33 cellular contexts compared by ENCODE assay signal in the genomic region with DNA sequence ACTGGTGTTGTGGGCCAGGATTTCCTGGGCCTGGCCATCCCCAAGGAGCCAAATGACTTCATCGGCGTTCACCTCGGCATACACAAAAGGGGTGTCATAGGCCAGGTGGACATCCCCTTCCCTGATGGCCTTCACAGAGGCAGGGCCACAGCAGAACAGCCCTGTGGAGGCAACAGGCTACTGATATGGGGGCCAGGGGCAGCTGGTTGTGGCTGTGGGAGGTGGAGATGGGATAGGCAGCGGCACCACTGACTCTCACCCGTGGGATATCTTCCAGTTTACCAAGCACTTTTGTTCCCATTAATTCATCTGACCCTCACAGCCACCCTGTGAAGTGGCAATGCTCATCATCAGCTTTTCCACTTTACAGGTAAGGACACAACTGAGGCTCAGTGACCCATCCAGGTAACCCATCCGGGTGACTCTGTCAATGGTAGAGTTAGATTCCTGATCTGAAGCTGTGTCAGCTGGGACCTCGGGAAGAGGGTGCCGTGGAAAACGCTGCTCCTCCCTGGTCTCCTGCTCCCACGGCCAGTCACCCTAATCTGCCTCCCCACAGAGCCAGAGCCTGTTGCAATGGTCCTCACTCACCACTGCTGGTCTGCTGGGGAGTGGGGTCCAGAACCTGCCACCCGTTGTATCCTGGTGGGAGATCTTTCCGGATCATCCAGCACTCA. TPM values are rescaled to one million over a fixed set of nuclear protein-coding genes. Genes with fewer than 3 reads are reported as not detected.
"Had no signal": no experiment of that assay in that cellular context is flagged by ENCODE, and none has a peak within 500 bp of the region (broad histone marks: within the 10 kb centered on the region; RNA-seq: fewer than 3 reads in every experiment).

No MANE protein-coding gene starts in this region.

- FAIRE-seq: endometrium, islet of Langerhans had no signal

- H3K36me3 ChIP-seq: colonic mucosa, esophagus squamous epithelium, gastrocnemius medialis, heart right ventricle, left lung, lower lobe of right lung had no signal

- H3K27ac ChIP-seq: colonic mucosa, epithelial cell of prostate, esophagus squamous epithelium, gastrocnemius medialis, heart right ventricle, left lung, lower lobe of right lung had no signal

- DNase-seq: colonic mucosa; cortex of kidney; effector CD8-positive, alpha-beta T cell; effector memory CD8-positive, alpha-beta T cell; endodermal cell; erythroblast; esophagus squamous epithelium; foreskin fibroblast; foreskin melanocyte; gastrocnemius medialis; glutamatergic neuron; head of caudate nucleus; heart right ventricle; hippocampal formation; left cardiac atrium; left lung; left ventricle myocardium superior; lower lobe of right lung; mesenchymal stem cell; mucosa of descending colon; naive B cell had no signal

- H3K4me3 ChIP-seq: colonic mucosa, esophagus squamous epithelium, gastrocnemius medialis, heart right ventricle, left lung, lower lobe of right lung, mucosa of descending colon had no signal

- H3K27me3 ChIP-seq: colonic mucosa, gastrocnemius medialis had no signal

- H3K9me3 ChIP-seq: colonic mucosa, esophagus squamous epithelium, gastrocnemius medialis, heart right ventricle, left lung, lower lobe of right lung, mucosa of descending colon had no signal

- H3K4me1 ChIP-seq: colonic mucosa, lower lobe of right lung had no signal

- ATAC-seq: effector memory CD8-positive, alpha-beta T cell; esophagus mucosa; gastrocnemius medialis; heart right ventricle; left cardiac atrium; left lung; left ventricle myocardium superior; lower lobe of right lung; mucosa of descending colon had no signal

RNA-seq across cellular contexts. Expression of a gene that starts 15.3 kb away (rescaled TPM):
- total RNA-seq: colonic mucosa, dermis microvascular lymphatic vessel endothelial cell, endodermal cell, glomerular endothelial cell, heart right ventricle, kidney epithelial cell, left cardiac atrium, left lung, left ventricle myocardium superior, lung microvascular endothelial cell, mesothelial cell of epicardium, mucosa of descending colon, myocyte had no signal

RNA-seq across cellular contexts. Expression of a gene that starts 20.0 kb away (rescaled TPM):
- total RNA-seq: colonic mucosa, dermis microvascular lymphatic vessel endothelial cell, endodermal cell, glomerular endothelial cell, heart right ventricle, kidney epithelial cell, left cardiac atrium, left lung, left ventricle myocardium superior, lower leg skin, lower lobe of right lung, lung microvascular endothelial cell, mesenteric fat pad, mesothelial cell of epicardium, mucosa of descending colon, myocyte had no signal
- polyA plus RNA-seq: heart right ventricle had no signal
